Comparison of ENCODE assay signal across 31 cellular contexts in genomic region chr11:121154473-121154872, GRCh38.
"Had no signal": no experiment of that assay in that cellular context is flagged by ENCODE, and none has a peak within 500 bp of the region (broad histone marks: within the 10 kb centered on the region; RNA-seq: fewer than 3 reads in every experiment).

No MANE protein-coding gene starts in this region.

- H3K4me1 ChIP-seq: adrenal gland, body of pancreas, esophagus squamous epithelium, gastroesophageal sphincter, heart right ventricle had no signal

- H3K27me3 ChIP-seq: adrenal gland, body of pancreas, esophagus squamous epithelium, gastroesophageal sphincter, heart right ventricle, hepatocyte had no signal

- H3K36me3 ChIP-seq: adrenal gland, esophagus squamous epithelium, gastroesophageal sphincter, heart right ventricle had no signal

- H3K4me2 ChIP-seq: hepatocyte had no signal

- H3K27ac ChIP-seq: adrenal gland, body of pancreas, epithelial cell of prostate, esophagus squamous epithelium, gastroesophageal sphincter, heart right ventricle, hepatocyte had no signal

- H3K4me3 ChIP-seq: adrenal gland, body of pancreas, esophagus squamous epithelium, gastroesophageal sphincter, heart right ventricle, hepatocyte had no signal

- H3K79me2 ChIP-seq: hepatocyte had no signal

- H2AFZ ChIP-seq: hepatocyte had no signal

- FAIRE-seq: colon, endometrium, endothelial cell of umbilical vein had no signal

- DNase-seq: activated CD4-positive, alpha-beta memory T cell treated with anti-CD3 and anti-CD28 coated beads for 36 hours; activated CD4-positive, alpha-beta T cell treated with anti-CD3 and anti-CD28 coated beads for 36 hours; activated CD4-positive, alpha-beta T cell treated with anti-CD3 and anti-CD28 coated beads, Interleukin-2, amount 10 ng/mL, durations not matched to agents 24 days and 14 days; activated CD4-positive, CD25-positive, alpha-beta regulatory T cell; activated CD4-positive, CD25-positive, alpha-beta regulatory T cell treated with anti-CD3 and anti-CD28 coated beads, Interleukin-2, amount 50 U/mL, for 72 hours; activated CD8-positive, alpha-beta memory T cell treated with anti-CD3 and anti-CD28 coated beads, Interleukin-2, amount 10 ng/mL, durations not matched to agents 7 days and 5 days; activated CD8-positive, alpha-beta memory T cell treated with anti-CD3 and anti-CD28 coated beads, Interleukin-2, amount 50 U/mL, for 4 hours; activated CD8-positive, alpha-beta T cell treated with anti-CD3 and anti-CD28 coated beads, Interleukin-2, amount 10 ng/mL, durations not matched to agents 7 days and 5 days; activated effector memory CD4-positive, alpha-beta T cell treated with anti-CD3 and anti-CD28 coated beads, Interleukin-2, amount 50 U/mL, for 16 hours; activated naive CD4-positive, alpha-beta T cell treated with anti-CD3 and anti-CD28 coated beads for 36 hours; activated naive CD8-positive, alpha-beta T cell treated with anti-CD3 and anti-CD28 coated beads for 36 hours; activated naive CD8-positive, alpha-beta T cell treated with anti-CD3 and anti-CD28 coated beads, Interleukin-2, amount 50 U/mL, for 24 hours; activated T-cell treated with anti-CD3 and anti-CD28 coated beads, Interleukin-2, amount 50 U/mL, for 1 hour; activated T-cell treated with anti-CD3 and anti-CD28 coated beads, Interleukin-2, amount 50 U/mL, for 48 hours; adrenal gland; amygdala; aorta; body of pancreas; caudate nucleus; cortex of kidney; dermis blood vessel endothelial cell; effector CD4-positive, alpha-beta T cell; esophagus squamous epithelium; foreskin melanocyte; heart right ventricle had no signal

- ATAC-seq: activated CD4-positive, alpha-beta T cell treated with anti-CD3 and anti-CD28 coated beads for 36 hours; activated CD8-positive, alpha-beta memory T cell treated with anti-CD3 and anti-CD28 coated beads, Interleukin-2, amount 10 ng/mL, durations not matched to agents 7 days and 5 days; activated CD8-positive, alpha-beta T cell treated with anti-CD3 and anti-CD28 coated beads, Interleukin-2, amount 10 ng/mL, durations not matched to agents 7 days and 5 days; activated naive CD8-positive, alpha-beta T cell treated with anti-CD3 and anti-CD28 coated beads, Interleukin-2, amount 50 U/mL, for 24 hours; body of pancreas; gastroesophageal sphincter; heart right ventricle had no signal

- H3K9me3 ChIP-seq: adrenal gland, body of pancreas, esophagus squamous epithelium, gastroesophageal sphincter had no signal
